ENCODE assay signal across 18 cellular contexts in the genomic region with DNA sequence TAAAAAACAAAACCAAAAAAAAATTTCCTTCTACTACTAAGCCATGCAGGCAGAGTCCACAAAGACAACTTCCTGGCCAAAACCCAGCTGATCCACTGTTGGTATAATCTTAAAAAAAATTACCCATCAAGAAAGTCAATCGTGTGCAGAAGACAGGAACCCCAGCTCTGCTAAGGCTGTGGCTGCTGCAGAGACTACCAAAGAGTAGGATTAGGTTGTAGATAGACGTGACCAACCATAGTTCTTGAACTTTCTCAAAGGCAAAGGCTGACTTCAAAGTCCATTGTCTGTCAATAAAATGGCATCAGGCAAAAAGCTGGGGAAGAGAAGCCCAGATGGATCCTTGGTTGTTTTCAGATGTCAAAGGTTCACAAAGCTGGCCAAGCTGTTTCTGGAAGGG. TPM values are rescaled to one million over a fixed set of nuclear protein-coding genes. Genes with fewer than 3 reads are reported as not detected.
DNase-seq lines count a peak whose midpoint lies in the region; TF ChIP-seq lines count a peak whose summit lies in the region.
"Had no signal": no experiment of that assay in that cellular context is flagged by ENCODE, and none has a peak within 500 bp of the region (broad histone marks: within the 10 kb centered on the region; RNA-seq: fewer than 3 reads in every experiment).

No MANE protein-coding gene starts in this region.

- H4K20me1 ChIP-seq in KMS-11 (ENCODE audit: insufficient read depth): no peaks in the 10 kb centered on the region

- peak overlapping the region; percentile 97 for H3K4me2 ChIP-seq in KMS-11
- H3K4me2 ChIP-seq: A549 had no signal

- H3K27me3 ChIP-seq in KMS-11 (ENCODE audit: insufficient read depth, low read depth) (no peaks in the 10 kb centered on the region), ascending aorta (no peaks in the 10 kb centered on the region)
- H3K27me3 ChIP-seq: upper lobe of left lung had no signal

- intact Hi-C loops in ascending aorta (cut with DNase I): no loop called here

- H3K27ac Mint-ChIP-seq in activated T-cell treated with anti-CD3 and anti-CD28 coated beads, Interleukin-2, amount 50 U/mL, for 24 hours: peak overlapping the region; percentile 96
- H3K27ac Mint-ChIP-seq in chondrocyte (ENCODE audit: unreplicated experiment) (peak overlapping the region; percentile 15), neural crest cell (ENCODE audit: unreplicated experiment) (no peak overlapping the region)
- H3K27ac Mint-ChIP-seq: activated T-helper 2 cell treated with anti-CD3 and anti-CD28 coated beads, Interferon-gamma antibody, Interleukin-2, Interleukin-4, amounts not matched to agents 10 μg/mL and 5 μg/mL and 100 μg/mL, durations not matched to agents 14 hours and 24 hours and 36 hours had no signal

- no peaks in the 10 kb centered on the region for H3K27me3 Mint-ChIP-seq in activated T-cell treated with anti-CD3 and anti-CD28 coated beads, Interleukin-2, amount 50 U/mL, for 24 hours
- H3K27me3 Mint-ChIP-seq in chondrocyte (ENCODE audit: low read depth): no peaks in the 10 kb centered on the region
- peaks cover 2% of the 10 kb centered on the region for H3K27me3 Mint-ChIP-seq in neural crest cell (ENCODE audit: low read depth)
- H3K27me3 Mint-ChIP-seq: stimulated activated naive CD8-positive, alpha-beta T cell treated with anti-CD3 and anti-CD28 coated beads, Interleukin-15, amount 100 ng/mL, for 72 hours had no signal

- H3K4me1 Mint-ChIP-seq in activated T-cell treated with anti-CD3 and anti-CD28 coated beads, Interleukin-2, amount 50 U/mL, for 24 hours (ENCODE audit: low read depth): peaks cover 40% of the 10 kb centered on the region
- H3K4me1 Mint-ChIP-seq in chondrocyte (ENCODE audit: low read depth) (peaks cover 26% of the 10 kb centered on the region), neural crest cell (peaks cover 24% of the 10 kb centered on the region)

- H3K4me1 ChIP-seq in KMS-11 (ENCODE audit: low read depth, poor library complexity, severe bottlenecking) (peaks cover 79% of the 10 kb centered on the region), ascending aorta (peaks cover 6 to 12% of the 10 kb centered on the region in 2 donors)

- H3K9ac ChIP-seq in KMS-11: peak overlapping the region; percentile 92; the same call in 1 of the 2 replicates

- no peak overlapping the region for H3K4me3 ChIP-seq in KMS-11 (IDR thresholded peaks at IDR 0.05; ENCODE audit: insufficient read depth, low read depth, low read length)
- H3K4me3 ChIP-seq in ascending aorta: no peak overlapping the region
- H3K4me3 ChIP-seq: A549, upper lobe of left lung had no signal

- H3K4me3 Mint-ChIP-seq in activated T-cell treated with anti-CD3 and anti-CD28 coated beads, Interleukin-2, amount 50 U/mL, for 24 hours: no peak overlapping the region
- H3K4me3 Mint-ChIP-seq in chondrocyte (ENCODE audit: unreplicated experiment): no peak overlapping the region
- H3K4me3 Mint-ChIP-seq in neural crest cell: peak overlapping the region; percentile 90
- H3K4me3 Mint-ChIP-seq: stimulated activated naive CD8-positive, alpha-beta T cell treated with anti-CD3 and anti-CD28 coated beads, Interleukin-15, amount 100 ng/mL, for 72 hours had no signal

- no peak for DNase-seq in activated T-cell treated with anti-CD3 and anti-CD28 coated beads, Interleukin-2, amount 50 U/mL, for 24 hours
- DNase-seq in activated T-cell treated with anti-CD3 and anti-CD28 coated beads for 4 hours: no peak
- no peak for DNase-seq in chondrocyte (ENCODE audit: low spot score)
- DNase-seq in neural crest cell (ENCODE audit: low read depth, low spot score): no peak
- no peak for DNase-seq in stimulated activated CD4-positive, alpha-beta T cell treated with anti-CD3 and anti-CD28 coated beads, Interleukin-4, amount 100 ng/mL, for 4 hours
- DNase-seq in ascending aorta (ENCODE audit: low spot score in 2 of 2): no peak
- DNase-seq in iPS-NIHi11 (ENCODE audit: low spot score): no peak
- DNase-seq: cerebellar nuclear complex; IMR-90; islet precursor cell; NCI-H187; NCI-H510A; RPMI8226; stimulated activated naive CD8-positive, alpha-beta T cell treated with anti-CD3 and anti-CD28 coated beads, Interleukin-15, amount 100 ng/mL, for 72 hours; upper lobe of left lung had no signal

- peaks cover 82% of the 10 kb centered on the region for H3K36me3 Mint-ChIP-seq in activated T-cell treated with anti-CD3 and anti-CD28 coated beads, Interleukin-2, amount 50 U/mL, for 24 hours (ENCODE audit: low read depth)
- H3K36me3 Mint-ChIP-seq in chondrocyte (ENCODE audit: low read depth): peaks cover 38% of the 10 kb centered on the region
- peaks cover 22% of the 10 kb centered on the region for H3K36me3 Mint-ChIP-seq in neural crest cell (ENCODE audit: low read depth)

- no peaks in the 10 kb centered on the region for H3K9me3 Mint-ChIP-seq in activated T-cell treated with anti-CD3 and anti-CD28 coated beads, Interleukin-2, amount 50 U/mL, for 24 hours
- H3K9me3 Mint-ChIP-seq in chondrocyte (ENCODE audit: low read depth) (no peaks in the 10 kb centered on the region), neural crest cell (peaks cover 2% of the 10 kb centered on the region)
- H3K9me3 Mint-ChIP-seq: activated T-helper 2 cell treated with anti-CD3 and anti-CD28 coated beads, Interferon-gamma antibody, Interleukin-2, Interleukin-4, amounts not matched to agents 10 μg/mL and 5 μg/mL and 100 μg/mL, durations not matched to agents 14 hours and 24 hours and 36 hours; stimulated activated naive CD8-positive, alpha-beta T cell treated with anti-CD3 and anti-CD28 coated beads, Interleukin-15, amount 100 ng/mL, for 72 hours had no signal

- peaks cover 46% of the 10 kb centered on the region for H3K79me2 ChIP-seq in KMS-11 (ENCODE audit: insufficient read depth, low read depth)

- no peak; the same call in 1 of the 2 replicates for TF ChIP-seq CTCF in KMS-11 (conservative IDR thresholded peaks at IDR 0.05; ENCODE audit: low read depth, low read length)
- TF ChIP-seq CTCF in chondrocyte (IDR thresholded peaks at IDR 0.05): no peak
- TF ChIP-seq CTCF in neural crest cell (conservative IDR thresholded peaks at IDR 0.05): no peak
- TF ChIP-seq CTCF in ascending aorta (IDR thresholded peaks at IDR 0.05): no peak

- H2AFZ ChIP-seq in KMS-11 (ENCODE audit: low read depth): no peak overlapping the region

- no peaks in the 10 kb centered on the region for H3K9me3 ChIP-seq in ascending aorta
- H3K9me3 ChIP-seq: A549, upper lobe of left lung had no signal

- H3K36me3 ChIP-seq in KMS-11 (ENCODE audit: insufficient read depth) (peaks cover 34% of the 10 kb centered on the region; the same call in 1 of the 2 replicates), ascending aorta (peaks cover 62 to 63% of the 10 kb centered on the region in 2 donors)

- peak overlapping the region; percentile 82 for H3K27ac ChIP-seq in KMS-11
- no peak overlapping the region for H3K27ac ChIP-seq in ascending aorta
- H3K27ac ChIP-seq: A549, upper lobe of left lung had no signal

RNA-seq across cellular contexts. Expression of a gene that starts 3.4 kb away (rescaled TPM):
- total RNA-seq in chondrocyte (229 to 257 TPM (median 236 TPM) in 3 replicates), neural crest cell (278 and 279 TPM in 2 replicates), ascending aorta (320 TPM)

RNA-seq across cellular contexts. Expression of a gene that starts 30.3 kb away (rescaled TPM):
- total RNA-seq in chondrocyte (5.7 to 11.1 TPM (median 8.9 TPM) in 3 replicates), neural crest cell (35.9 and 36.2 TPM in 2 replicates), ascending aorta (102 TPM)
- total RNA-seq: activated T-helper 2 cell treated with anti-CD3 and anti-CD28 coated beads, Interferon-gamma antibody, Interleukin-2, Interleukin-4, amounts not matched to agents 10 μg/mL and 5 μg/mL and 100 μg/mL, durations not matched to agents 14 hours and 24 hours and 36 hours had no signal

RNA-seq across cellular contexts. Expression of a gene that starts 55.7 kb away (rescaled TPM):
- total RNA-seq in chondrocyte (30.0 to 64.7 TPM (median 31.8 TPM) in 3 replicates), neural crest cell (71.3 and 73.5 TPM in 2 replicates), ascending aorta (8.4 TPM)

RNA-seq across cellular contexts. Expression of a gene that starts 56.5 kb away (rescaled TPM):
- total RNA-seq in chondrocyte (61.7 to 79.7 TPM (median 65.0 TPM) in 3 replicates), neural crest cell (145 and 158 TPM in 2 replicates), ascending aorta (18.1 TPM)
